In genomic region chr2:165469417-165469816, GRCh38 we compare ENCODE assay signal across 8 cellular contexts. TPM values are rescaled to one million over a fixed set of nuclear protein-coding genes. Genes with fewer than 3 reads are reported as not detected.
DNase-seq lines count a peak whose midpoint lies in the region; ATAC-seq and TF ChIP-seq lines count a peak whose summit lies in the region.

A gene with protein sequence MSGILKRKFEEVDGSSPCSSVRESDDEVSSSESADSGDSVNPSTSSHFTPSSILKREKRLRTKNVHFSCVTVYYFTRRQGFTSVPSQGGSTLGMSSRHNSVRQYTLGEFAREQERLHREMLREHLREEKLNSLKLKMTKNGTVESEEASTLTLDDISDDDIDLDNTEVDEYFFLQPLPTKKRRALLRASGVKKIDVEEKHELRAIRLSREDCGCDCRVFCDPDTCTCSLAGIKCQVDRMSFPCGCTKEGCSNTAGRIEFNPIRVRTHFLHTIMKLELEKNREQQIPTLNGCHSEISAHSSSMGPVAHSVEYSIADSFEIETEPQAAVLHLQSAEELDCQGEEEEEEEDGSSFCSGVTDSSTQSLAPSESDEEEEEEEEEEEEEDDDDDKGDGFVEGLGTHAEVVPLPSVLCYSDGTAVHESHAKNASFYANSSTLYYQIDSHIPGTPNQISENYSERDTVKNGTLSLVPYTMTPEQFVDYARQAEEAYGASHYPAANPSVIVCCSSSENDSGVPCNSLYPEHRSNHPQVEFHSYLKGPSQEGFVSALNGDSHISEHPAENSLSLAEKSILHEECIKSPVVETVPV (plus strand): TSS chr2:165469698. CDS start chr2:165595066, 125,368 bp downstream.

- no peaks in the 10 kb centered on the region for H3K36me3 Mint-ChIP-seq in chondrocyte (ENCODE audit: low read depth)

- no peaks in the 10 kb centered on the region for H3K9me3 Mint-ChIP-seq in chondrocyte (ENCODE audit: low read depth)

- peak within 1 kb of the TSS; percentile 76 for H3K27ac Mint-ChIP-seq in chondrocyte (ENCODE audit: unreplicated experiment)

- no peak for ATAC-seq in GM21717 (IDR thresholded peaks at IDR 0.05; ENCODE audit: unreplicated experiment)

- peak within 1 kb of the TSS; percentile 79 for H3K4me3 Mint-ChIP-seq in chondrocyte (ENCODE audit: unreplicated experiment)

- peak; percentile 58 for TF ChIP-seq CTCF in chondrocyte (IDR thresholded peaks at IDR 0.05)

- DNase-seq in DMS53 treated with DMSO at 0.1 percent for 48 hours (lab: John Stamatoyannopoulos, UW; ENCODE audit: unreplicated experiment): peak; percentile 98
- peak; percentile 96 for DNase-seq in NCI-H2227 (lab: John Stamatoyannopoulos, UW; ENCODE audit: unreplicated experiment)
- no peak for DNase-seq in chondrocyte (ENCODE audit: low spot score)
- peak; percentile 87 for DNase-seq in iris pigment epithelial cell (ENCODE audit: low read depth)
- DNase-seq in smooth muscle cell of the brain vasculature (ENCODE audit: low read depth, low spot score): peak; percentile 69
- DNase-seq in NOMO-1 treated with dmso at 0.1 percent for 144 hours (lab: John Stamatoyannopoulos, UW; ENCODE audit: unreplicated experiment): no peak
- DNase-seq in SW 1271 (lab: John Stamatoyannopoulos, UW): no peak

- peaks cover 21% of the 10 kb centered on the region for H3K4me1 Mint-ChIP-seq in chondrocyte (ENCODE audit: low read depth)

- H3K27me3 Mint-ChIP-seq in chondrocyte (ENCODE audit: low read depth): no peaks in the 10 kb centered on the region

RNA-seq across cellular contexts. Expression of the gene that starts here (rescaled TPM):
- 3.7 to 8.2 TPM (median 3.7 TPM) in 3 replicates for total RNA-seq in chondrocyte

Comparison
In these comparisons a context has a peak if more than half of its experiments do, and no peak if none do; other contexts are left out.
1. DNase-seq: peak in DMS53 treated with DMSO at 0.1 percent for 48 hours (single experiment), NCI-H2227 (single experiment), iris pigment epithelial cell (single experiment) and smooth muscle cell of the brain vasculature (single experiment); none in chondrocyte (single experiment), NOMO-1 treated with dmso at 0.1 percent for 144 hours (single experiment) and SW 1271 (0 of 2).